14 cellular contexts compared by ENCODE assay signal in genomic region chr1:54397090-54397591, GRCh38. TPM values are rescaled to one million over a fixed set of nuclear protein-coding genes. Genes with fewer than 3 reads are reported as not detected.
DNase-seq lines count a peak whose midpoint lies in the region; ATAC-seq and TF ChIP-seq lines count a peak whose summit lies in the region.
"Had no signal": no experiment of that assay in that cellular context is flagged by ENCODE, and none has a peak within 500 bp of the region (broad histone marks: within the 10 kb centered on the region; RNA-seq: fewer than 3 reads in every experiment).

No MANE protein-coding gene starts in this region.

- peaks cover 43% of the 10 kb centered on the region for H3K4me1 Mint-ChIP-seq in activated CD4-positive, alpha-beta T cell treated with anti-CD3 and anti-CD28 coated beads, Interleukin-2, amount 10 ng/mL, durations not matched to agents 24 days and 14 days

- H3K4ac ChIP-seq in mesendoderm (ENCODE audit: low read depth, low read length), result no peak overlapping the region

- no peak overlapping the region for H2AK5ac ChIP-seq in mesendoderm (ENCODE audit: low read length)

- peak overlapping the region in 13 of 59 donors; percentile 1 to 42 (median 24) for H3K4me3 ChIP-seq in dorsolateral prefrontal cortex
- no peak overlapping the region for H3K4me3 ChIP-seq in mesendoderm (ENCODE audit: low read length)
- H3K4me3 ChIP-seq in tibial artery, result no peak overlapping the region

- H3K56ac ChIP-seq in mesendoderm (ENCODE audit: low read length), result peak overlapping the region; percentile 34

- DNase-seq in NCI-H1092 treated with DMSO at 0.1 percent for 48 hours (lab: John Stamatoyannopoulos, UW) (peak; percentile 34), NCI-H1092 (lab: John Stamatoyannopoulos, UW) (no peak), dorsolateral prefrontal cortex (no peak), mesendoderm (no peak), tibial artery (no peak), LoVo (ENCODE audit: low spot score) (no peak)
- DNase-seq in activated CD4-positive, alpha-beta T cell treated with anti-CD3 and anti-CD28 coated beads, Interleukin-2, amount 10 ng/mL, durations not matched to agents 24 days and 14 days, result no peak
- DNase-seq: activated CD4-positive, alpha-beta T cell treated with anti-CD3 and anti-CD28 coated beads for 48 hours; MV-4-11; NCI-H82; stimulated activated CD4-positive, alpha-beta T cell treated with anti-CD3 and anti-CD28 coated beads, Interleukin-2, amount 100 ng/mL, for 24 hours had no signal

- WGBS in mesendoderm (ENCODE audit: extremely low coverage, insufficient coverage, low lambda C conversion rate), result no CpG with 5 or more reads among the region's 5 CpGs

- ATAC-seq in GM18517 (IDR thresholded peaks at IDR 0.05; ENCODE audit: unreplicated experiment), result no peak

- H4K8ac ChIP-seq in mesendoderm (ENCODE audit: low read depth, low read length), result no peak overlapping the region

- H4K5ac ChIP-seq in mesendoderm (ENCODE audit: low read length), result no peak overlapping the region

- H3K27me3 ChIP-seq in dorsolateral prefrontal cortex (no peaks in the 10 kb centered on the region), mesendoderm (ENCODE audit: insufficient read depth, low read length, poor library complexity) (no peaks in the 10 kb centered on the region), tibial artery (no peaks in the 10 kb centered on the region)

- peaks cover 55% of the 10 kb centered on the region for H3K79me1 ChIP-seq in mesendoderm (ENCODE audit: low read length)

- H3K4me1 ChIP-seq in mesendoderm (ENCODE audit: control insufficient read depth, low read depth, low read length) (peaks cover 7% of the 10 kb centered on the region), tibial artery (peaks cover 0 to 62% (median 30%) of the 10 kb centered on the region in 4 donors)

- peaks cover 5% of the 10 kb centered on the region for H3K9me3 Mint-ChIP-seq in activated CD4-positive, alpha-beta T cell treated with anti-CD3 and anti-CD28 coated beads, Interleukin-2, amount 10 ng/mL, durations not matched to agents 24 days and 14 days
- H3K9me3 Mint-ChIP-seq: activated T-helper 2 cell treated with anti-CD3 and anti-CD28 coated beads, Interferon-gamma antibody, Interleukin-2, Interleukin-4, amounts not matched to agents 10 μg/mL and 5 μg/mL and 100 μg/mL, durations not matched to agents 14 hours and 24 hours and 36 hours had no signal

- H3K36me3 ChIP-seq in mesendoderm (ENCODE audit: control insufficient read depth, insufficient read depth, low read length), result peaks cover 48% of the 10 kb centered on the region
- H3K36me3 ChIP-seq in tibial artery, result peaks cover 65 to 92% (median 74%) of the 10 kb centered on the region in 3 donors

- no peak overlapping the region for H3K4me2 ChIP-seq in mesendoderm (ENCODE audit: low read length)

- peak overlapping the region; percentile 36 for H3K9ac ChIP-seq in mesendoderm (ENCODE audit: low read length)

- H3K4me3 Mint-ChIP-seq in activated CD4-positive, alpha-beta T cell treated with anti-CD3 and anti-CD28 coated beads, Interleukin-2, amount 10 ng/mL, durations not matched to agents 24 days and 14 days, result no peak overlapping the region
- H3K4me3 Mint-ChIP-seq: stimulated activated naive CD8-positive, alpha-beta T cell treated with anti-CD3 and anti-CD28 coated beads, Interleukin-15, Interleukin-2, amounts not matched to agents 100 ng/mL and 50 ng/mL, for 24 hours had no signal

- no peaks in the 10 kb centered on the region for H3K27me3 Mint-ChIP-seq in activated CD4-positive, alpha-beta T cell treated with anti-CD3 and anti-CD28 coated beads, Interleukin-2, amount 10 ng/mL, durations not matched to agents 24 days and 14 days
- H3K27me3 Mint-ChIP-seq: stimulated activated naive CD8-positive, alpha-beta T cell treated with anti-CD3 and anti-CD28 coated beads, Interleukin-15, Interleukin-2, amounts not matched to agents 100 ng/mL and 50 ng/mL, for 24 hours had no signal

- H2BK5ac ChIP-seq in mesendoderm (ENCODE audit: low read length), result no peak overlapping the region

- no peaks in the 10 kb centered on the region for H3K9me3 ChIP-seq in tibial artery

- peak overlapping the region; percentile 24 for H3K23ac ChIP-seq in mesendoderm (ENCODE audit: low read length)

- no peak overlapping the region for H2BK120ac ChIP-seq in mesendoderm (ENCODE audit: low read depth, low read length)

- no peak overlapping the region for H2BK15ac ChIP-seq in mesendoderm (replicated peaks; ENCODE audit: low read depth)

- peaks cover 77% of the 10 kb centered on the region for H3K36me3 Mint-ChIP-seq in activated CD4-positive, alpha-beta T cell treated with anti-CD3 and anti-CD28 coated beads, Interleukin-2, amount 10 ng/mL, durations not matched to agents 24 days and 14 days (ENCODE audit: low read depth)

- H3K79me2 ChIP-seq in mesendoderm (ENCODE audit: control insufficient read depth, insufficient read depth, low read length), result peaks cover 91% of the 10 kb centered on the region

- TF ChIP-seq CTCF in dorsolateral prefrontal cortex (IDR thresholded peaks at IDR 0.05 in 54 of 56, conservative IDR thresholded peaks at IDR 0.05 in 2 of 56; ENCODE audit: low read depth in 1 of 56, partially characterized antibody in 56 of 56) (no peak), tibial artery (IDR thresholded peaks at IDR 0.05) (no peak)

- no peak overlapping the region for H3K27ac Mint-ChIP-seq in activated CD4-positive, alpha-beta T cell treated with anti-CD3 and anti-CD28 coated beads, Interleukin-2, amount 10 ng/mL, durations not matched to agents 24 days and 14 days
- H3K27ac Mint-ChIP-seq: stimulated activated naive CD8-positive, alpha-beta T cell treated with anti-CD3 and anti-CD28 coated beads, Interleukin-15, Interleukin-2, amounts not matched to agents 100 ng/mL and 50 ng/mL, for 24 hours had no signal

- no peak overlapping the region for H3K18ac ChIP-seq in mesendoderm (ENCODE audit: low read length)

- intact Hi-C loops in dorsolateral prefrontal cortex (cut with DNase I), result no loop called here
- intact Hi-C loops in tibial artery (cut with DNase I; ENCODE audit: low total_unique reads), result loop anchor here (10.0 kb wide), 1 partner anchor 72 kb away; no protein-coding TSS in a partner anchor
- intact Hi-C loops in activated CD4-positive, alpha-beta T cell treated with anti-CD3 and anti-CD28 coated beads, Interleukin-2, amount 10 ng/mL, durations not matched to agents 24 days and 14 days (cut with micrococcal nuclease), result no loop called here

- H3K27ac ChIP-seq in dorsolateral prefrontal cortex (peak overlapping the region in 44 of 59 donors; percentile 15 to 80 (median 53)), mesendoderm (ENCODE audit: low read depth, low read length) (no peak overlapping the region), tibial artery (peak overlapping the region; percentile 26 to 48)

RNA-seq across cellular contexts. Expression of gene SSBP3, which starts 9.1 kb away (rescaled TPM):
- 100 to 1,000 TPM in 118 of 120 experiments, 10 to 100 TPM in 2; 90.9 to 247 (median 178) TPM for total RNA-seq in dorsolateral prefrontal cortex
- 143 TPM for polyA plus RNA-seq in mesendoderm (2013, experiment 1 of 2)
- 152 TPM for polyA plus RNA-seq in mesendoderm (2013, experiment 2 of 2)
- 84.1 and 87.9 TPM in 2 replicates for total RNA-seq in activated CD4-positive, alpha-beta T cell treated with anti-CD3 and anti-CD28 coated beads, Interleukin-2, amount 10 ng/mL, durations not matched to agents 24 days and 14 days
